Comparison of ENCODE assay signal across 14 cellular contexts in the genomic region with DNA sequence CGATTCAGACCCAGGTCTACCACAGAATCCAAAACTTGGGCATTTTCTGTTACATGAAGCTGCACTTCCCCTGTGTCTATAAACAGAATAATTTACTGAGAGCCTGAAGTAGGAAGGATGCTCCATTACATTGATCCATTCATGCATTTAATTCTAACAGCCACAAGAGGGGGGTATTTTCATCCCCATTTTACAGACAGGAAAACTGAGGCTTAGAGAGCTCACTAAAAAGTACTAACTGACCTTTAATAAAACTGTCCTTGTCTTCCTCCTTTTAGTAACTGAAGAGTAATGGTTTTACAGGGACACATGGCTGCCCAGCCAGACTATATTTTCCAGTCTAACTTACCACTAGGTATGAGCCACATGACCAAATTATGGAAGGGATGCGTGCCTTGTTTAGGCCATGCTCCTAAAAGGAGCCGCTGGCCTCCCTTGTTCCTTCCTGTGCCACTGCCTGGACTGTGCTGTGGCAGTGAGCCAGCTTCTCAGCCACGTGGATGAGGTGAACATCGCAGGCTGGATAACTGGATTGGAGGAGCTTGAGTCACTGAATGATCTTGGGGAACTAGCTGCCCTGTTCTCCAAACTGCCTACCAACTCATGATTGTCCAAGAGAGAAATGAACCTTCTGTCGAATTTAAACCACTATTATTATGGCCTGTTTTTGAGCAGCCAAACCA.
DNase-seq lines count a peak whose midpoint lies in the region; ATAC-seq, FAIRE-seq and TF ChIP-seq lines count a peak whose summit lies in the region.
"Had no signal": no experiment of that assay in that cellular context is flagged by ENCODE, and none has a peak within 500 bp of the region (broad histone marks: within the 10 kb centered on the region; RNA-seq: fewer than 3 reads in every experiment).

No MANE protein-coding gene starts in this region.

- H3K4me3 ChIP-seq in DND-41 (ENCODE audit: low read depth in 1 of 2, low read length in 2 of 2): no peak overlapping the region
- H3K4me3 ChIP-seq in bronchial epithelial cell (ENCODE audit: low read depth, low read length): no peak overlapping the region
- H3K4me3 ChIP-seq in right lobe of liver: no peak overlapping the region
- H3K4me3 ChIP-seq: prostate gland had no signal

- H3K36me3 ChIP-seq in DND-41 (ENCODE audit: insufficient read depth, low read length) (peaks cover 52% of the 10 kb centered on the region), bronchial epithelial cell (ENCODE audit: control insufficient read depth, insufficient read depth, low read length) (peaks cover 17% of the 10 kb centered on the region), right lobe of liver (peaks cover 0 to 7% (median 1%) of the 10 kb centered on the region in 4 donors)
- H3K36me3 ChIP-seq: prostate gland had no signal

- no peak overlapping the region for H2AFZ ChIP-seq in DND-41 (ENCODE audit: low read depth, low read length)

- no peak overlapping the region for H3K27ac ChIP-seq in DND-41 (ENCODE audit: low read length)
- H3K27ac ChIP-seq in right lobe of liver: no peak overlapping the region
- H3K27ac ChIP-seq: prostate gland had no signal

- H3K79me2 ChIP-seq in DND-41 (ENCODE audit: insufficient read depth, low read length): no peaks in the 10 kb centered on the region

- H3K9me3 ChIP-seq in DND-41 (ENCODE audit: insufficient read depth, low read length, severe bottlenecking): peaks cover 10% of the 10 kb centered on the region
- no peaks in the 10 kb centered on the region for H3K9me3 ChIP-seq in right lobe of liver
- H3K9me3 ChIP-seq: prostate gland had no signal

- intact Hi-C loops in right lobe of liver (cut with DNase I): no loop called here

- 82% methylated on average over 3 of the region's 6 CpGs for WGBS in right lobe of liver (ENCODE audit: insufficient coverage, low coverage, low lambda C conversion rate, missing lambda C conversion rate)

- no peak overlapping the region for H3K4me2 ChIP-seq in DND-41 (ENCODE audit: insufficient read depth, low read length)

- H4K20me1 ChIP-seq in DND-41 (ENCODE audit: insufficient read depth, low read length): no peaks in the 10 kb centered on the region

- peak; percentile 40 for TF ChIP-seq CTCF in DND-41 (IDR thresholded peaks at IDR 0.05; ENCODE audit: borderline replicate concordance, extremely low read depth, low read length, poor library complexity, severe bottlenecking)
- TF ChIP-seq CTCF in bronchial epithelial cell (IDR thresholded peaks at IDR 0.05; ENCODE audit: insufficient read depth, low read length, severe bottlenecking): peak; percentile 13
- peak in 2 of 4 donors; percentile 14 to 15 for TF ChIP-seq CTCF in right lobe of liver (IDR thresholded peaks at IDR 0.05)

- ATAC-seq in DND-41 (ENCODE audit: insufficient read depth, low read depth) (peak; percentile 55; the same call in 1 of the 3 replicates), right lobe of liver (peak; percentile 13 to 66 (median 35)), GM21786 (IDR thresholded peaks at IDR 0.05; ENCODE audit: unreplicated experiment) (no peak), GM19467 (IDR thresholded peaks at IDR 0.05; ENCODE audit: unreplicated experiment) (no peak), HG03280 (IDR thresholded peaks at IDR 0.05; ENCODE audit: unreplicated experiment) (no peak)

- H3K9ac ChIP-seq in DND-41 (ENCODE audit: low read depth, low read length): no peak overlapping the region

- H3K27me3 ChIP-seq in DND-41 (ENCODE audit: insufficient read depth, low read length, poor library complexity) (no peaks in the 10 kb centered on the region), bronchial epithelial cell (ENCODE audit: control insufficient read depth, insufficient read depth, low read length) (no peaks in the 10 kb centered on the region), right lobe of liver (no peaks in the 10 kb centered on the region)

- no peak for TF ChIP-seq POLR2A in right lobe of liver (IDR thresholded peaks at IDR 0.05)

- DNase-seq in DND-41 (no peak), HT-29 (ENCODE audit: low spot score) (peak; percentile 30), bronchial epithelial cell (ENCODE audit: low read depth) (peak; percentile 25), right lobe of liver (peak in 1 of 3 donors; percentile 30)
- no peak for DNase-seq in stimulated activated CD4-positive, alpha-beta T cell treated with anti-CD3 and anti-CD28 coated beads, Interleukin-4, amount 100 ng/mL, for 24 hours
- DNase-seq: activated CD8-positive, alpha-beta memory T cell treated with anti-CD3 and anti-CD28 coated beads, Interleukin-2, amount 50 U/mL, for 48 hours; DMS79 treated with DMSO at 0.1 percent for 48 hours; NCI-H2081; SW 1271 had no signal

- H3K4me1 ChIP-seq in DND-41 (ENCODE audit: insufficient read depth, low read length) (no peaks in the 10 kb centered on the region), right lobe of liver (no peaks in the 10 kb centered on the region)
- H3K4me1 ChIP-seq: prostate gland had no signal

- no peak for FAIRE-seq in bronchial epithelial cell (lab: Jason Lieb, UNC)
- FAIRE-seq: colon had no signal

Comparison
In these comparisons a context has a peak if more than half of its experiments do, and no peak if none do; other contexts are left out.
1. ATAC-seq: peak in DND-41 (single experiment) and right lobe of liver (4 of 4); none in GM21786 (single experiment), GM19467 (single experiment) and HG03280 (single experiment).
2. DNase-seq: peak in HT-29 (single experiment) and bronchial epithelial cell (single experiment); none in DND-41 (single experiment) and stimulated activated CD4-positive, alpha-beta T cell treated with anti-CD3 and anti-CD28 coated beads, Interleukin-4, amount 100 ng/mL, for 24 hours (single experiment).